In the genomic region with DNA sequence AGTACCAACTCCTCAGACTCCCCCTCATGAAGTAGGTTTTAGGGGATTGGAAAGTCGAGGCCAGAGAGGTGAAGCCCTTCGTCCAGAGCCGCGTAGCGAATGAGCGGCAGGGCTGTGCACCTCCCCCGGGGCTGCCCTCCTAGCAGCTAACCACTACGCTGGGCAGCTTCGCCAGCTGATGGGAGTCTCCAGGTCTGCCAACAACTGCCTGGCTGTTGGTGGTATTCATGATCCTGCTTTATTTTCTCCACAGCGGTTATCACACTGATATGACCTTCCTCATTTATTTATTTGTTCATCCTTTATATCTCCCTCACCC, we compare ENCODE assay signal across 2 cellular contexts.
A peak's percentile ranks its signal among the peaks of the same experiment; 100 is the strongest.
TF ChIP-seq lines count a peak whose summit lies in the region.

No MANE protein-coding gene starts in this region.

TF ChIP-seq in H1, 55 proteins besides CTCF, POLR2A, EP300 and RAD21 (continued from another document):
- TF ChIP-seq EZH2 (IDR thresholded peaks at IDR 0.05; ENCODE audit: low read depth, low read length, severe bottlenecking) (peak; percentile 23), TBP (IDR thresholded peaks at IDR 0.05; ENCODE audit: low read depth, low read length) (0 out of 2 replicates have a peak, but pooled peaks have one; percentile 4)

TF ChIP-seq in neural cell, 6 proteins besides CTCF, POLR2A, EP300 and RAD21 (continued from another document):
- peak; percentile 9 for TF ChIP-seq SMC3 (conservative IDR thresholded peaks at IDR 0.05; ENCODE audit: poor library complexity)
